In the genomic region with DNA sequence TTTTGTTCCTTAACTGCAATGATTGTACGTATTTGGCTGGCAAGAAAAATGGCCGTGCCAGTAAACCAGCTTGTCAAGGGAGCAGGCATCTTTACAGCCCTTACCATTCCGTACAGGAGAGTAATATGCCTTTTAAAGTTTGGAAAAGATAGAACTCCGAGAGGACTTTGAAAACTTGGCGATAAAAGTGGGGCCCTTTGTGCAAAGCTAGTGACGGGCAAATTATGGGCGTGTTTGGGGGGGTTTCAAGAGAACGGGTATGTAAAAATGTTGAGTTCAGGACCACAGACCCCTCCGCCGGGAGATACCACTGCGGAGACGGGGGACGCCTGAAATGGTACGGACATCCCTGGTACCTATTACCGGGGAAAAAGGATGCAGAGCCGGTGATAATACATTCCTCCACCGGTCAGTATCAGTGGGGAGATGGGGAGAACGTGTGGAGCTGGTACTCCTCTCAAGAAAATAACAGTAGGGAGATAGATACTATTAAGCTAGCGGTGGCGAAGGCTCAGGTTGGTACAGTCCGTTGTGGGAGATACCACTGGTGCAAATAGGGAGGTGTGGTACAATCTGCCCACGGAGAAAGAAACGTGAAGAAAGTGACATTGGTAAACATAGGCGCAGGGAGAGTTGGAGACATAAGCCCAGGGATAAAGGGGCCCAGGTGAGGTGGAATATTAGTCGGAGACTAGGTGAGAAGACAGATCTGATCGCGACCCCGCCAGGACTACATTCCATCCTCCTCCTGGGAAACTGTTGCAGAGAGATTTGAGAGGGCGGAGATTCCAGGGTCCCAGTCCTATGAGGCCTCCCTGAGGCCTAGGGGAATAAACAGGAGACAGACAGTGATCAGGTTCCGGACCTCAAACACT, we compare ENCODE assay signal across 8 cellular contexts. TPM values are rescaled to one million over a fixed set of nuclear protein-coding genes. Genes with fewer than 3 reads are reported as not detected.
DNase-seq lines count a peak whose midpoint lies in the region; ATAC-seq and TF ChIP-seq lines count a peak whose summit lies in the region.

No MANE protein-coding gene starts in this region.

- 2 to 3% methylated on average over 28 to 30 of the region's 30 CpGs for WGBS in ectodermal cell, 2 experiments
- WGBS in lower leg skin, 2 donors: 0 to 35% methylated on average over 29 to 30 of the region's 30 CpGs

- H3K27me3 ChIP-seq in ectodermal cell (ENCODE audit: control insufficient read depth, insufficient read depth, low read length, poor library complexity, severe bottlenecking): no peaks in the 10 kb centered on the region

- CTCF ChIA-PET in activated CD8-positive, alpha-beta T cell treated with anti-CD3 and anti-CD28 coated beads for 36 hours (lab: Charles Lee): interaction anchor here (1.0 kb wide), 2 partner anchors 62 to 189 kb away, joined by 4 to 5 read pairs; no protein-coding TSS in a partner anchor

- no peaks in the 10 kb centered on the region for H3K36me3 ChIP-seq in ectodermal cell (ENCODE audit: control insufficient read depth, insufficient read depth, low read length)

- POLR2A ChIA-PET in activated CD8-positive, alpha-beta T cell treated with anti-CD3 and anti-CD28 coated beads for 36 hours (lab: Charles Lee): no interaction called here

- H3K9me3 Mint-ChIP-seq in activated CD8-positive, alpha-beta T cell treated with anti-CD3 and anti-CD28 coated beads for 36 hours: peaks cover 2% of the 10 kb centered on the region

- H3K36me3 Mint-ChIP-seq in activated CD8-positive, alpha-beta T cell treated with anti-CD3 and anti-CD28 coated beads for 36 hours (ENCODE audit: low read depth): no peaks in the 10 kb centered on the region

- H3K27ac ChIP-seq in ectodermal cell (ENCODE audit: insufficient read depth, low read depth, low read length, poor library complexity, severe bottlenecking): peak overlapping the region; percentile 93

- no peak for TF ChIP-seq POLR2A in lower leg skin (IDR thresholded peaks at IDR 0.05)

- peak overlapping the region; percentile 98 for H3K27ac Mint-ChIP-seq in activated CD8-positive, alpha-beta T cell treated with anti-CD3 and anti-CD28 coated beads for 36 hours

- no peaks in the 10 kb centered on the region for H3K27me3 Mint-ChIP-seq in activated CD8-positive, alpha-beta T cell treated with anti-CD3 and anti-CD28 coated beads for 36 hours

- no peaks in the 10 kb centered on the region for H3K4me1 ChIP-seq in ectodermal cell (ENCODE audit: control insufficient read depth, insufficient read depth, low read length)

- peak overlapping the region; percentile 87 for H3K4me3 Mint-ChIP-seq in activated CD8-positive, alpha-beta T cell treated with anti-CD3 and anti-CD28 coated beads for 36 hours

- H3K4me3 ChIP-seq in ectodermal cell (ENCODE audit: insufficient read depth, low read depth, low read length) (peak overlapping the region; percentile 60), lower leg skin (ENCODE audit: low read depth, poor library complexity, severe bottlenecking) (no peak overlapping the region)

- ATAC-seq in HG03354 (IDR thresholded peaks at IDR 0.05; ENCODE audit: poor library complexity, severe bottlenecking, unreplicated experiment) (peak; percentile 71), GM21360 (IDR thresholded peaks at IDR 0.05; ENCODE audit: unreplicated experiment) (no peak)
- peak; percentile 56 for ATAC-seq in activated CD8-positive, alpha-beta T cell treated with anti-CD3 and anti-CD28 coated beads for 36 hours

- DNase-seq in GM04504 (ENCODE audit: low read depth) (peak; percentile 66), NCI-H526 treated with DMSO at 0.1 percent for 48 hours (lab: John Stamatoyannopoulos, UW) (peak; percentile 87), lower leg skin (ENCODE audit: low spot score in 2 of 2) (peak; percentile 51 to 90)
- DNase-seq in activated CD8-positive, alpha-beta T cell treated with anti-CD3 and anti-CD28 coated beads for 36 hours: peak; percentile 86
- peak; percentile 56 to 64 for DNase-seq in stimulated activated CD4-positive, alpha-beta T cell treated with anti-CD3 and anti-CD28 coated beads, Interleukin-2, amount 100 ng/mL, for 48 hours

- intact Hi-C loops in activated CD8-positive, alpha-beta T cell treated with anti-CD3 and anti-CD28 coated beads for 36 hours (cut with micrococcal nuclease): no loop called here
- intact Hi-C loops in lower leg skin (cut with DNase I; ENCODE audit: low total_unique reads): loop anchor here (10.0 kb wide), 1 partner anchor 186 kb away; a partner anchor contains a TSS

- H3K4me1 Mint-ChIP-seq in activated CD8-positive, alpha-beta T cell treated with anti-CD3 and anti-CD28 coated beads for 36 hours (ENCODE audit: low read depth): peaks cover 16% of the 10 kb centered on the region

- TF ChIP-seq CTCF in activated CD8-positive, alpha-beta T cell treated with anti-CD3 and anti-CD28 coated beads for 36 hours (IDR thresholded peaks at IDR 0.05): no peak
- no peak for TF ChIP-seq CTCF in lower leg skin (IDR thresholded peaks at IDR 0.05)

- no peaks in the 10 kb centered on the region for H3K9me3 ChIP-seq in ectodermal cell (ENCODE audit: control insufficient read depth, low read length)

RNA-seq across cellular contexts. Expression of a gene that starts 14.5 kb away (rescaled TPM):
- not detected for total RNA-seq in activated CD8-positive, alpha-beta T cell treated with anti-CD3 and anti-CD28 coated beads for 36 hours
- polyA plus RNA-seq in ectodermal cell (2013, experiment 1 of 4): not detected
- not detected for polyA plus RNA-seq in ectodermal cell (2013, experiment 2 of 4)
- polyA plus RNA-seq in ectodermal cell (2013, experiment 3 of 4): not detected
- not detected for polyA plus RNA-seq in ectodermal cell (2013, experiment 4 of 4)
- total RNA-seq in lower leg skin: not detected

RNA-seq across cellular contexts. Expression of a gene that starts 17.5 kb away (rescaled TPM):
- total RNA-seq in activated CD8-positive, alpha-beta T cell treated with anti-CD3 and anti-CD28 coated beads for 36 hours: 1 to 10 TPM; 7.9 to 8.3 TPM
- 9.3 TPM for polyA plus RNA-seq in ectodermal cell (2013, experiment 1 of 4)
- polyA plus RNA-seq in ectodermal cell (2013, experiment 2 of 4): 9.5 TPM
- 8.5 TPM for polyA plus RNA-seq in ectodermal cell (2013, experiment 3 of 4)
- 8.7 TPM for polyA plus RNA-seq in ectodermal cell (2013, experiment 4 of 4)
- total RNA-seq in lower leg skin: 1 to 10 TPM; 2.2 to 4.1 (median 4.1) TPM

RNA-seq across cellular contexts. Expression of a gene that starts 50.2 kb away (rescaled TPM):
- total RNA-seq in activated CD8-positive, alpha-beta T cell treated with anti-CD3 and anti-CD28 coated beads for 36 hours: 1 to 10 TPM; 1.7 to 1.9 TPM
- polyA plus RNA-seq in ectodermal cell (2013, experiment 1 of 4): 2.0 TPM
- 2.3 TPM for polyA plus RNA-seq in ectodermal cell (2013, experiment 2 of 4)
- polyA plus RNA-seq in ectodermal cell (2013, experiment 3 of 4): 2.6 TPM
- polyA plus RNA-seq in ectodermal cell (2013, experiment 4 of 4): 1.9 TPM
- 1 to 10 TPM; 1.6 to 3.5 (median 2.9) TPM for total RNA-seq in lower leg skin
